ENCODE assay signal across 21 cellular contexts in genomic region chr1:161768986-161769672, GRCh38. TPM values are rescaled to one million over a fixed set of nuclear protein-coding genes. Genes with fewer than 3 reads are reported as not detected.
DNase-seq lines count a peak whose midpoint lies in the region; ATAC-seq, FAIRE-seq and TF ChIP-seq lines count a peak whose summit lies in the region.
"Had no signal": no experiment of that assay in that cellular context is flagged by ENCODE, and none has a peak within 500 bp of the region (broad histone marks: within the 10 kb centered on the region; RNA-seq: fewer than 3 reads in every experiment).

No MANE protein-coding gene starts in this region.

- RAD21 ChIA-PET in GM12878 (lab: Charles Lee; ENCODE audit: unreplicated experiment), result no interaction called here

- H4K20me1 ChIP-seq in GM23248 (ENCODE audit: insufficient read depth), result no peaks in the 10 kb centered on the region
- no peaks in the 10 kb centered on the region for H4K20me1 ChIP-seq in GM12878 (ENCODE audit: control insufficient read depth, insufficient read depth)

- TF ChIP-seq RAD21 in GM12878 (IDR thresholded peaks at IDR 0.05; ENCODE audit: insufficient read depth, low read depth, low read length), result no peak

- H3K27ac Mint-ChIP-seq in CD4-positive, alpha-beta T cell, result no peak overlapping the region
- no peak overlapping the region for H3K27ac Mint-ChIP-seq in progenitor cell of endocrine pancreas
- H3K27ac Mint-ChIP-seq: GM23338 had no signal

- no peak overlapping the region for H3K4me3 ChIP-seq in GM23248
- H3K4me3 ChIP-seq in GM12878, result no peak overlapping the region
- H3K4me3 ChIP-seq in fibroblast of pulmonary artery (replicated peaks; ENCODE audit: low read depth, low read length), result no peak overlapping the region
- H3K4me3 ChIP-seq: GM23338, SJCRH30 had no signal

- no peak for FAIRE-seq in GM12878 (lab: Jason Lieb, UNC)
- FAIRE-seq: HTR-8/SVneo had no signal

- TF ChIP-seq CTCF in CD4-positive, alpha-beta T cell (IDR thresholded peaks at IDR 0.05), result no peak
- TF ChIP-seq CTCF in GM12878 (IDR thresholded peaks at IDR 0.05 in 2 of 3, conservative IDR thresholded peaks at IDR 0.05 in 1 of 3; ENCODE audit: control insufficient read depth in 2 of 3, extremely low read depth in 1 of 3, insufficient read depth in 1 of 3, low read depth in 3 of 3, low read length in 3 of 3), result no peak
- no peak for TF ChIP-seq CTCF in fibroblast of pulmonary artery (IDR thresholded peaks at IDR 0.05; ENCODE audit: low read length, missing control alignments)
- no peak for TF ChIP-seq CTCF in progenitor cell of endocrine pancreas (IDR thresholded peaks at IDR 0.05; ENCODE audit: unreplicated experiment)

- SMC1A ChIA-PET in GM12878 (lab: Charles Lee; ENCODE audit: uncharacterized antibody, unreplicated experiment), result interaction anchor here (0.5 to 1.2 kb wide), 4 partner anchors 16 to 274 kb away, joined by 3 to 5 read pairs (median 4); partner anchors contain the start of gene DUSP12

- peaks cover 17% of the 10 kb centered on the region for H3K36me3 Mint-ChIP-seq in CD4-positive, alpha-beta T cell (ENCODE audit: low read depth)
- no peaks in the 10 kb centered on the region for H3K36me3 Mint-ChIP-seq in progenitor cell of endocrine pancreas (ENCODE audit: insufficient read depth)

- no peak overlapping the region for H3K27ac ChIP-seq in CD4-positive, alpha-beta T cell (ENCODE audit: low read depth, low read length)
- H3K27ac ChIP-seq in GM23248 (no peak overlapping the region), GM12878 (ENCODE audit: control insufficient read depth, insufficient read depth) (no peak overlapping the region)
- H3K27ac ChIP-seq: HL-60, PC-9, SJCRH30 had no signal

- no TSS peak for BruUV-seq in GM12878 (replicated peaks; lab: Mats Ljungman, UMichigan)

- no peaks in the 10 kb centered on the region for H3K27me3 ChIP-seq in CD4-positive, alpha-beta T cell (ENCODE audit: control insufficient read depth, insufficient read depth, low read length)
- no peaks in the 10 kb centered on the region for H3K27me3 ChIP-seq in GM23248 (replicated peaks; ENCODE audit: insufficient read depth)
- no peaks in the 10 kb centered on the region for H3K27me3 ChIP-seq in GM12878 (replicated peaks in 1 of 2; ENCODE audit: control insufficient read depth in 2 of 2, insufficient read depth in 2 of 2, low read length in 1 of 2)
- H3K27me3 ChIP-seq: SJCRH30 had no signal

- no peak overlapping the region for H3K4me2 ChIP-seq in GM23248 (ENCODE audit: unreplicated experiment)
- peak overlapping the region; percentile 83 for H3K4me2 ChIP-seq in GM12878 (ENCODE audit: control insufficient read depth, insufficient read depth)
- H3K4me2 ChIP-seq: GM23338, PC-9 had no signal

- H3K4me3 Mint-ChIP-seq in CD4-positive, alpha-beta T cell, result peak overlapping the region; percentile 77
- H3K4me3 Mint-ChIP-seq in progenitor cell of endocrine pancreas (ENCODE audit: low read depth), result no peak overlapping the region
- H3K4me3 Mint-ChIP-seq: CD14-positive monocyte, GM23338 had no signal

- no peaks in the 10 kb centered on the region for H3K9me3 Mint-ChIP-seq in CD4-positive, alpha-beta T cell
- H3K9me3 Mint-ChIP-seq in progenitor cell of endocrine pancreas (ENCODE audit: low read depth), result no peaks in the 10 kb centered on the region
- H3K9me3 Mint-ChIP-seq: CD14-positive monocyte, GM23338, IgD-negative memory B cell had no signal

- peaks cover 80% of the 10 kb centered on the region for H3K79me2 ChIP-seq in GM23248 (ENCODE audit: insufficient read depth)
- peaks cover 86% of the 10 kb centered on the region for H3K79me2 ChIP-seq in GM12878 (ENCODE audit: control insufficient read depth, insufficient read depth, low read length)

- H3K9ac ChIP-seq in GM23248, result no peak overlapping the region
- H3K9ac ChIP-seq in GM12878 (ENCODE audit: control insufficient read depth, insufficient read depth, low read length), result no peak overlapping the region

- H3K4me1 ChIP-seq in GM23248 (ENCODE audit: insufficient read depth) (peaks cover 17% of the 10 kb centered on the region), GM12878 (ENCODE audit: control insufficient read depth, insufficient read depth, low read length) (peaks cover 17% of the 10 kb centered on the region)
- H3K4me1 ChIP-seq: Caco-2, SJCRH30 had no signal

- no peaks in the 10 kb centered on the region for H3K27me3 Mint-ChIP-seq in CD4-positive, alpha-beta T cell
- H3K27me3 Mint-ChIP-seq in progenitor cell of endocrine pancreas, result no peaks in the 10 kb centered on the region
- H3K27me3 Mint-ChIP-seq: IgD-negative memory B cell had no signal

- TF ChIP-seq EP300 in GM12878 (IDR thresholded peaks at IDR 0.05; ENCODE audit: borderline replicate concordance in 1 of 2, control insufficient read depth in 1 of 2, low read depth in 2 of 2, low read length in 2 of 2), result no peak

- H3F3A ChIP-seq in GM23248 (ENCODE audit: insufficient read depth), result peaks cover 6% of the 10 kb centered on the region

- DNase-seq in CD4-positive, alpha-beta T cell, result no peak
- peak; percentile 37 for DNase-seq in GM23248
- no peak for DNase-seq in GM12878 (ENCODE audit: low read depth, low spot score)
- DNase-seq in fibroblast of pulmonary artery (ENCODE audit: low read depth), result peak; percentile 59
- DNase-seq in progenitor cell of endocrine pancreas (ENCODE audit: low spot score, unreplicated experiment), result no peak
- no peak for DNase-seq in left cardiac atrium
- DNase-seq in NCI-H1417 (lab: John Stamatoyannopoulos, UW), result no peak
- DNase-seq: ACHN, AML-193, Caco-2, NCI-H1436, NCI-H2029, NCI-H2171 treated with DMSO at 0.1 percent for 48 hours, NCI-H446 treated with DMSO at 0.1 percent for 48 hours, PC-9, SJCRH30 had no signal

- H3K9me2 ChIP-seq in GM23248 (ENCODE audit: insufficient read depth), result no peaks in the 10 kb centered on the region

- no peaks in the 10 kb centered on the region for H3K36me3 ChIP-seq in GM23248 (ENCODE audit: low read depth)
- H3K36me3 ChIP-seq in GM12878 (ENCODE audit: control insufficient read depth in 2 of 2, insufficient read depth in 2 of 2, low read length in 1 of 2), result no peaks in the 10 kb centered on the region
- H3K36me3 ChIP-seq: SJCRH30 had no signal

- H2AFZ ChIP-seq in GM23248 (no peak overlapping the region), GM12878 (ENCODE audit: control insufficient read depth, low read depth, low read length) (no peak overlapping the region)
- H2AFZ ChIP-seq: GM23338, PC-9 had no signal

- POLR2A ChIA-PET in CD4-positive, alpha-beta T cell (lab: Charles Lee), result no interaction called here
- POLR2A ChIA-PET in GM12878 (lab: Charles Lee), result no interaction called here

- H3K4me1 Mint-ChIP-seq in CD4-positive, alpha-beta T cell (ENCODE audit: low read depth), result peaks cover 33% of the 10 kb centered on the region
- H3K4me1 Mint-ChIP-seq in progenitor cell of endocrine pancreas (ENCODE audit: low read depth), result peaks cover 5% of the 10 kb centered on the region

- no peak for ATAC-seq in CD4-positive, alpha-beta T cell (ENCODE audit: poor library complexity)
- ATAC-seq in GM12878, result no peak
- no peak for ATAC-seq in left cardiac atrium
- ATAC-seq: GM23338 had no signal

- CTCF ChIA-PET in CD4-positive, alpha-beta T cell (lab: Charles Lee), result interaction anchor here (1.6 kb wide), 1 partner anchor 20 kb away, joined by 5 read pairs; the partner anchor contains the start of gene DUSP12
- CTCF ChIA-PET in GM12878 (lab: Yijun Ruan, JAX), result interaction anchor here (1.1 to 1.3 kb wide), 2 partner anchors 13 to 23 kb away, joined by 3 to 6 read pairs; no protein-coding TSS in a partner anchor

- no peak for TF ChIP-seq POLR2A in GM12878 (IDR thresholded peaks at IDR 0.05; ENCODE audit: low read depth, low read length)

- in situ Hi-C loops in GM23248 (cut with MboI), result no loop called here
- in situ Hi-C loops in GM12878 (cut with MboI), result no loop called here

- intact Hi-C loops in CD4-positive, alpha-beta T cell (cut with DNase I, micrococcal nuclease), result loop anchor here in 1 of 2 experiments (10.0 kb wide), 2 partner anchors 736 to 796 kb away; partner anchors contain the start of gene UAP1
- intact Hi-C loops in GM12878 (cut with micrococcal nuclease; ENCODE audit: unreplicated experiment) (no loop called here), left cardiac atrium (cut with DNase I) (no loop called here)

- H3K9me3 ChIP-seq in CD4-positive, alpha-beta T cell (ENCODE audit: control insufficient read depth, low read length), result no peaks in the 10 kb centered on the region
- H3K9me3 ChIP-seq in GM23248 (ENCODE audit: low read depth) (no peaks in the 10 kb centered on the region), GM12878 (replicated peaks; ENCODE audit: control insufficient read depth, insufficient read depth, low read length) (no peaks in the 10 kb centered on the region)
- H3K9me3 ChIP-seq: Caco-2, SJCRH30 had no signal

RNA-seq across cellular contexts. Expression of gene ATF6, which starts 3.0 kb away (rescaled TPM):
- 10 to 100 TPM; 16.2 to 17.1 TPM for total RNA-seq in CD4-positive, alpha-beta T cell
- 19.8 and 21.4 TPM in 2 replicates for total RNA-seq in GM23248 (2014; rRNA removed; shearing (Covaris generic))
- polyA plus RNA-seq in GM23248 (2016; fragmentation: Nextera tagmentation; extraction: Ambion mirVana), result 14.8 TPM in 2 replicates
- total RNA-seq in GM12878 (2013; cell fraction: nucleolus; rRNA removed), result 65.7 and 71.1 TPM in 2 replicates
- total RNA-seq in GM12878 (2014; rRNA removed), result 15.2 and 18.0 TPM in 2 replicates
- total RNA-seq in GM12878 (2014; rRNA removed; fragmentation: Illumina TruSeq; extraction: Trizol), result 23.0 and 23.3 TPM in 2 replicates
- 17.0 and 17.5 TPM in 2 replicates for total RNA-seq in GM12878 (2021)
- polyA plus RNA-seq in GM12878 (2011; ENCODE audit: low read depth), result 7.1 TPM
- polyA plus RNA-seq in GM12878 (2011; rRNA removed), result 24.3 and 30.4 TPM in 2 replicates
- polyA plus RNA-seq in GM12878 (2011; cell fraction: cytosol; rRNA removed), result 12.7 and 14.3 TPM in 2 replicates
- polyA plus RNA-seq in GM12878 (2011; cell fraction: nucleus; rRNA removed), result 9.5 and 10.7 TPM in 2 replicates
- polyA plus RNA-seq in GM12878 (2012), result 9.9 and 11.2 TPM in 2 replicates
- polyA plus RNA-seq in GM12878 (2014; fragmentation: Illumina TruSeq; extraction: Trizol), result 19.2 and 23.8 TPM in 2 replicates
- polyA plus RNA-seq in GM12878 (2014; fragmentation: Nextera tagmentation; extraction: Ambion mirVana), result 1 to 10 TPM; 7.8 to 8.9 TPM
- 10.3 and 11.7 TPM in 2 replicates for polyA plus RNA-seq in GM12878 (2014; rRNA removed)
- 10 to 100 TPM; 12.9 to 14.2 TPM for polyA plus RNA-seq in GM12878 (2016; fragmentation: Nextera tagmentation; extraction: Ambion mirVana)
- 29.3 and 33.2 TPM in 2 replicates for polyA minus RNA-seq in GM12878 (2011; rRNA and poly(A)+ RNA removed)
- 7.4 and 8.7 TPM in 2 replicates for polyA minus RNA-seq in GM12878 (2011; cell fraction: cytosol; rRNA and poly(A)+ RNA removed)
- polyA minus RNA-seq in GM12878 (2011; cell fraction: nucleus; rRNA and poly(A)+ RNA removed), result 21.9 and 29.9 TPM in 2 replicates
- 20.4 and 21.0 TPM in 2 replicates for total RNA-seq in progenitor cell of endocrine pancreas
- 10 to 100 TPM; 14.4 to 20.3 TPM for total RNA-seq in left cardiac atrium

RNA-seq across cellular contexts. Expression of gene DUSP12, which starts 19.5 kb away (rescaled TPM):
- 10 to 100 TPM; 20.3 to 23.0 TPM for total RNA-seq in CD4-positive, alpha-beta T cell
- 27.4 and 34.2 TPM in 2 replicates for total RNA-seq in GM23248 (2014; rRNA removed; shearing (Covaris generic))
- polyA plus RNA-seq in GM23248 (2016; fragmentation: Nextera tagmentation; extraction: Ambion mirVana) (29.9 and 34.9 TPM in 2 replicates), GM12878 (2011; rRNA removed) (50.8 and 62.5 TPM in 2 replicates), GM12878 (2014; fragmentation: Illumina TruSeq; extraction: Trizol) (24.8 and 25.7 TPM in 2 replicates), GM12878 (2014; fragmentation: Nextera tagmentation; extraction: Ambion mirVana) (10 to 100 TPM in 1 of 2 experiments, 1 to 10 TPM in 1; 7.0 to 13.3 TPM), GM12878 (2014; rRNA removed) (46.5 and 51.5 TPM in 2 replicates), GM12878 (2016; fragmentation: Nextera tagmentation; extraction: Ambion mirVana) (10 to 100 TPM; 42.5 TPM)
- total RNA-seq in GM12878 (2013; cell fraction: nucleolus; rRNA removed), result 51.7 and 53.8 TPM in 2 replicates
- total RNA-seq in GM12878 (2014; rRNA removed) (41.1 and 42.5 TPM in 2 replicates), GM12878 (2014; rRNA removed; fragmentation: Illumina TruSeq; extraction: Trizol) (23.7 and 24.1 TPM in 2 replicates), GM12878 (2021) (25.2 and 29.8 TPM in 2 replicates), progenitor cell of endocrine pancreas (29.8 and 31.0 TPM in 2 replicates), left cardiac atrium (10 to 100 TPM; 10.9 to 12.0 TPM)
- 20.3 TPM for polyA plus RNA-seq in GM12878 (2011; ENCODE audit: low read depth)
- 32.4 and 42.5 TPM in 2 replicates for polyA plus RNA-seq in GM12878 (2011; cell fraction: cytosol; rRNA removed)
- polyA plus RNA-seq in GM12878 (2011; cell fraction: nucleus; rRNA removed), result 45.5 and 54.7 TPM in 2 replicates
- 22.4 and 25.5 TPM in 2 replicates for polyA plus RNA-seq in GM12878 (2012)
- polyA minus RNA-seq in GM12878 (2011; rRNA and poly(A)+ RNA removed), result 16.2 and 20.9 TPM in 2 replicates
- polyA minus RNA-seq in GM12878 (2011; cell fraction: cytosol; rRNA and poly(A)+ RNA removed), result 14.8 and 16.3 TPM in 2 replicates
- 21.8 and 38.5 TPM in 2 replicates for polyA minus RNA-seq in GM12878 (2011; cell fraction: nucleus; rRNA and poly(A)+ RNA removed)

RNA-seq across cellular contexts. Expression of gene FCRLB, which starts 47.8 kb away (rescaled TPM):
- total RNA-seq in CD4-positive, alpha-beta T cell, result under 1 TPM in 1 of 2 experiments, not detected in 1; 0.11 TPM
- total RNA-seq in GM23248 (2014; rRNA removed; shearing (Covaris generic)), result 8.3 and 14.5 TPM in 2 replicates
- polyA plus RNA-seq in GM23248 (2016; fragmentation: Nextera tagmentation; extraction: Ambion mirVana), result 9.4 and 10.1 TPM in 2 replicates
- total RNA-seq in GM12878 (2013; cell fraction: nucleolus; rRNA removed), result 4.0 and 4.2 TPM in 2 replicates
- 11.3 and 11.5 TPM in 2 replicates for total RNA-seq in GM12878 (2014; rRNA removed)
- 3.1 and 3.4 TPM in 2 replicates for total RNA-seq in GM12878 (2014; rRNA removed; fragmentation: Illumina TruSeq; extraction: Trizol)
- total RNA-seq in GM12878 (2021), result 7.9 and 8.3 TPM in 2 replicates
- 0.73 TPM for polyA plus RNA-seq in GM12878 (2011; ENCODE audit: low read depth)
- polyA plus RNA-seq in GM12878 (2011; rRNA removed), result 1.2 and 1.5 TPM in 2 replicates
- polyA plus RNA-seq in GM12878 (2011; cell fraction: cytosol; rRNA removed), result 1.3 and 1.7 TPM in 2 replicates
- 3.6 and 4.2 TPM in 2 replicates for polyA plus RNA-seq in GM12878 (2011; cell fraction: nucleus; rRNA removed)
- polyA plus RNA-seq in GM12878 (2012), result 2.5 and 3.2 TPM in 2 replicates
- 1.2 and 1.9 TPM in 2 replicates for polyA plus RNA-seq in GM12878 (2014; fragmentation: Illumina TruSeq; extraction: Trizol)
- 1 to 10 TPM in 1 of 2 experiments, under 1 TPM in 1; 0.55 to 1.2 TPM for polyA plus RNA-seq in GM12878 (2014; fragmentation: Nextera tagmentation; extraction: Ambion mirVana)
- 8.8 and 9.4 TPM in 2 replicates for polyA plus RNA-seq in GM12878 (2014; rRNA removed)
- polyA plus RNA-seq in GM12878 (2016; fragmentation: Nextera tagmentation; extraction: Ambion mirVana), result 10 to 100 TPM; 10.9 to 11.7 TPM
- 0.93 and 1.1 TPM in 2 replicates for polyA minus RNA-seq in GM12878 (2011; rRNA and poly(A)+ RNA removed)
- polyA minus RNA-seq in GM12878 (2011; cell fraction: cytosol; rRNA and poly(A)+ RNA removed), result 0.53 and 0.62 TPM in 2 replicates
- polyA minus RNA-seq in GM12878 (2011; cell fraction: nucleus; rRNA and poly(A)+ RNA removed), result 2.3 and 2.4 TPM in 2 replicates
- 0.14 and 0.33 TPM in 2 replicates for total RNA-seq in progenitor cell of endocrine pancreas
- under 1 TPM; 0.24 to 0.77 TPM for total RNA-seq in left cardiac atrium

Comparison
In these comparisons a context has a peak if more than half of its experiments do, and no peak if none do; other contexts are left out.
1. DNase-seq: peak in GM23248 (single experiment) and fibroblast of pulmonary artery (single experiment); none in CD4-positive, alpha-beta T cell (0 of 10), GM12878 (single experiment), progenitor cell of endocrine pancreas (single experiment), left cardiac atrium (single experiment) and NCI-H1417 (0 of 3).